Comparison of ENCODE assay signal across 23 cellular contexts in the genomic region with DNA sequence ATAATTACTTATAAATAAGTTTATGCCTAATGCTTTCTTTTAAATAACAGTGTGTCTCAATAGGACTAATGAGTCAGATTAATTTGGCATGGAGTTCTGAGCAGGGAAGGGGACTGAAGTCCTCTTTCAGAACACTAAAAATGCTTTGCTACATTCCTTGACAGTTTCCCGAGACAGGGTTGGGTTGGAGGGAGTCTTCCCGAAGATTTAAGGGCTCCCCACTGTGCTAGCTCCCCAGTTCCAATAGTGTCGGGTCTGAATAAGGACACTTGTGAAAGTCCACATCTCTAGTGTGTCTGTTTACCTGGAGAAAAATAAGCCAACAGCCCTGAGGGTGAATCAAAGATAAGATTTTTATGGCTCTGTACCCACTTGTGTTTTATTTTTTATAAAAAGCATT.
"Had no signal": no experiment of that assay in that cellular context is flagged by ENCODE, and none has a peak within 500 bp of the region (broad histone marks: within the 10 kb centered on the region; RNA-seq: fewer than 3 reads in every experiment).

No MANE protein-coding gene starts in this region.

- DNase-seq: KBM-7, MV-4-11, NCI-H1048, NCI-H1105, NCI-H1417, NCI-H1436 treated with DMSO at 0.1 percent for 48 hours, NCI-H1694, NCI-H1930, NCI-H2081, NCI-H2107, NCI-H226, NCI-H446, NCI-H510A, NCI-H524 treated with DMSO at 0.1 percent for 48 hours, NCI-H69, NCI-H774, PC-3, Peyer's patch, SHP77 treated with DMSO at 0.1 percent for 48 hours, SJCRH30 had no signal

- H3K9me3 Mint-ChIP-seq: IgD-negative memory B cell had no signal

- H3K27ac ChIP-seq: Peyer's patch, SJCRH30 had no signal

- H3K36me3 ChIP-seq: Peyer's patch, SJCRH30 had no signal

- H3K27ac Mint-ChIP-seq: IgD-negative memory B cell had no signal

- H3K4me3 Mint-ChIP-seq: IgD-negative memory B cell had no signal

- H3K36me3 Mint-ChIP-seq: IgD-negative memory B cell had no signal

- H3K9me3 ChIP-seq: Peyer's patch, SJCRH30 had no signal

- H3K27me3 ChIP-seq: Peyer's patch had no signal

- H3K4me3 ChIP-seq: Peyer's patch, SJCRH30 had no signal

- ATAC-seq: PC-3, Right ventricle myocardium inferior, SK-N-SH treated with all-trans-retinoic acid at 6 μM for 48 hours had no signal

- H3K4me1 ChIP-seq: Peyer's patch, SJCRH30 had no signal
